ENCODE assay signal across 9 cellular contexts in the genomic region with DNA sequence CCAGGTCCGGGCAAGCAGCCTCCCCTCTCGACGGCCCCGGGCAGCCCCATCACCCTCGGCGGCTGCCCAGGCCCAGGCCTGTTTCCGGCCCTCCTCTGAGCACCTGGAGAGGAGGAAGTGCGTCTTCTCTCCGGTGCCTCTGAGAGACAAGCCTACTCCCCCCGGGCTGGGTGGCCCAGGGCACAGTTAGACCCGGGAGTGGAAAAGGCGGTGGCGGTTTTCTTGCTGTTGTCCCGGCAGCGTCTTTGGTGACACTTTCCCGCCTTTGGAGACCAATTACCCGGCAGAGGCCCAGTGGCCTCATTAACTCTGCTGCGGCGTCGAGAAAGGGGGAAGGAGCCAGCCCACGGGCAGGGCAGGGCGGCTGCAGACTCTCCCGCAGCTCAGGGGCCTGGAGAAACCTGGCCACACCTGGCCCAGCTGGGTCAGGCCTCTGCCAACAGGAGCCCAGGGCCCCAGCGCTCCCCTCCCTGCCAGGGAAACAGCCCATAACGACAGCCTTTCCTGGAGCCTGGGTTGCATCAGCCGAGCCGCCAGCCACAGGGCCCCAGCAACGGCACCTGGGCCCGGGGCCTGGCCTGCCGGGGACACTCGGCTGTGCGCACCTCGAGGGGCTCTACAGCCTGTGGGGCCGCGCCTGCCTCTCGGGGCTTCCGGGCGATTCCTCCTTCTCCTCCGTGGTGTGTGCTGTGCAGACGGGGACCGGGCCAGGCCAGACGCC. TPM values are rescaled to one million over a fixed set of nuclear protein-coding genes. Genes with fewer than 3 reads are reported as not detected.
DNase-seq lines count a peak whose midpoint lies in the region; ATAC-seq and TF ChIP-seq lines count a peak whose summit lies in the region.
"Had no signal": no experiment of that assay in that cellular context is flagged by ENCODE, and none has a peak within 500 bp of the region (broad histone marks: within the 10 kb centered on the region; RNA-seq: fewer than 3 reads in every experiment).

No MANE protein-coding gene starts in this region.

- no peaks in the 10 kb centered on the region for H3K36me3 ChIP-seq in A673 (ENCODE audit: insufficient read depth, low read length, poor library complexity, severe bottlenecking)
- no peaks in the 10 kb centered on the region for H3K36me3 ChIP-seq in effector memory CD4-positive, alpha-beta T cell (ENCODE audit: control insufficient read depth, insufficient read depth, low read length)
- H3K36me3 ChIP-seq: right lobe of liver had no signal

- H3K4me3 ChIP-seq in A673 (ENCODE audit: low read depth, low read length, poor library complexity, severe bottlenecking): no peak overlapping the region
- H3K4me3 ChIP-seq in effector memory CD4-positive, alpha-beta T cell (ENCODE audit: insufficient read depth, low read depth, low read length, poor library complexity, severe bottlenecking): peak overlapping the region; percentile 22
- H3K4me3 ChIP-seq: right lobe of liver had no signal

- POLR2A ChIA-PET in A673 (lab: Charles Lee; ENCODE audit: low non-redundant PET): no interaction called here

- intact Hi-C loops in A673 (cut with micrococcal nuclease; ENCODE audit: unreplicated experiment) (no loop called here), posterior vena cava (cut with DNase I) (no loop called here)

- ATAC-seq in GM21825 (IDR thresholded peaks at IDR 0.05; ENCODE audit: unreplicated experiment): no peak
- ATAC-seq in HG02885 (IDR thresholded peaks at IDR 0.05; ENCODE audit: poor library complexity, unreplicated experiment): no peak

- H3K27me3 ChIP-seq in A673 (replicated peaks; ENCODE audit: insufficient read depth, low read depth, low read length, poor library complexity): no peaks in the 10 kb centered on the region
- no peaks in the 10 kb centered on the region for H3K27me3 ChIP-seq in effector memory CD4-positive, alpha-beta T cell (replicated peaks; ENCODE audit: control insufficient read depth, insufficient read depth, low read length, poor library complexity, severe bottlenecking)
- H3K27me3 ChIP-seq: right lobe of liver had no signal

- H3K9me3 ChIP-seq in A673 (ENCODE audit: low read depth, low read length, poor library complexity, severe bottlenecking): no peaks in the 10 kb centered on the region
- H3K9me3 ChIP-seq in effector memory CD4-positive, alpha-beta T cell (ENCODE audit: control insufficient read depth, low read length): no peaks in the 10 kb centered on the region
- H3K9me3 ChIP-seq: right lobe of liver had no signal

- H3K4me1 ChIP-seq in A673 (ENCODE audit: insufficient read depth, low read length, poor library complexity, severe bottlenecking): no peaks in the 10 kb centered on the region
- H3K4me1 ChIP-seq in effector memory CD4-positive, alpha-beta T cell (ENCODE audit: control insufficient read depth, insufficient read depth, low read length, poor library complexity, severe bottlenecking): peaks cover 28% of the 10 kb centered on the region
- H3K4me1 ChIP-seq: right lobe of liver had no signal

- DNase-seq in A673 (ENCODE audit: low spot score) (no peak), HT-29 (ENCODE audit: low spot score) (peak; percentile 83), T-helper 2 cell (peak in 3 of 5 experiments; percentile 27 to 43 (median 42)), posterior vena cava (ENCODE audit: low spot score) (no peak)
- peak; percentile 41 to 46 (median 41) for DNase-seq in effector memory CD4-positive, alpha-beta T cell
- DNase-seq in stimulated activated CD4-positive, alpha-beta T cell treated with anti-CD3 and anti-CD28 coated beads, Interleukin-4, amount 100 ng/mL, for 24 hours: peak; percentile 55
- DNase-seq: right lobe of liver had no signal

- H3K27ac ChIP-seq in A673 (ENCODE audit: low read depth, low read length, poor library complexity, severe bottlenecking): peak overlapping the region; percentile 42
- H3K27ac ChIP-seq in effector memory CD4-positive, alpha-beta T cell (ENCODE audit: insufficient read depth, low read length, poor library complexity, severe bottlenecking): peak overlapping the region; percentile 71
- H3K27ac ChIP-seq: right lobe of liver had no signal

- CTCF ChIA-PET in A673 (lab: Charles Lee): no interaction called here

- TF ChIP-seq CTCF in A673 (conservative IDR thresholded peaks at IDR 0.05; ENCODE audit: low read depth, low read length): no peak

- BruUV-seq in A673 (replicated peaks; lab: Mats Ljungman, UMichigan): no TSS peak

RNA-seq across cellular contexts. Expression of gene C1orf159, which starts 28.4 kb away (rescaled TPM):
- total RNA-seq in A673 (2021) (26.8 and 28.4 TPM in 2 replicates), posterior vena cava (1 to 10 TPM; 6.7 to 7.4 TPM)
- total RNA-seq in HT-29 (2014; rRNA removed; shearing (Covaris generic)): 61.4 and 67.6 TPM in 2 replicates

RNA-seq across cellular contexts. Expression of gene TTLL10, which starts 29.4 kb away (rescaled TPM):
- total RNA-seq in A673 (2021) (not detected in 2 replicates), posterior vena cava (under 1 TPM in 1 of 2 donors, not detected in 1; 0.19 TPM)
- 5.8 and 6.6 TPM in 2 replicates for total RNA-seq in HT-29 (2014; rRNA removed; shearing (Covaris generic))
- total RNA-seq: right lobe of liver had no signal

Comparison
In these comparisons a context has a peak if more than half of its experiments do, and no peak if none do; other contexts are left out.
1. DNase-seq: peak in HT-29 (single experiment), T-helper 2 cell (3 of 5), effector memory CD4-positive, alpha-beta T cell (3 of 3) and stimulated activated CD4-positive, alpha-beta T cell treated with anti-CD3 and anti-CD28 coated beads, Interleukin-4, amount 100 ng/mL, for 24 hours (single experiment); none in A673 (single experiment) and posterior vena cava (single experiment).